Comparison of ENCODE assay signal across 1 cellular context in genomic region chr4:5206391-5206790, GRCh38.
TF ChIP-seq lines count a peak whose summit lies in the region.

No MANE protein-coding gene starts in this region.

TF ChIP-seq in HCT116, 20 proteins besides CTCF, POLR2A, EP300 and RAD21 (continued from another document):
- TF ChIP-seq ZFX (IDR thresholded peaks at IDR 0.05), result no peak
- no peak for TF ChIP-seq ATF3 (IDR thresholded peaks at IDR 0.05)
- TF ChIP-seq FOSL1 (IDR thresholded peaks at IDR 0.05; ENCODE audit: low read depth), result peak; percentile 73
- TF ChIP-seq MAX (IDR thresholded peaks at IDR 0.05), result no peak
- TF ChIP-seq ZNF274 (IDR thresholded peaks at IDR 0.05; ENCODE audit: low read depth, low read length), result no peak
